ENCODE assay signal across 11 cellular contexts in the genomic region with DNA sequence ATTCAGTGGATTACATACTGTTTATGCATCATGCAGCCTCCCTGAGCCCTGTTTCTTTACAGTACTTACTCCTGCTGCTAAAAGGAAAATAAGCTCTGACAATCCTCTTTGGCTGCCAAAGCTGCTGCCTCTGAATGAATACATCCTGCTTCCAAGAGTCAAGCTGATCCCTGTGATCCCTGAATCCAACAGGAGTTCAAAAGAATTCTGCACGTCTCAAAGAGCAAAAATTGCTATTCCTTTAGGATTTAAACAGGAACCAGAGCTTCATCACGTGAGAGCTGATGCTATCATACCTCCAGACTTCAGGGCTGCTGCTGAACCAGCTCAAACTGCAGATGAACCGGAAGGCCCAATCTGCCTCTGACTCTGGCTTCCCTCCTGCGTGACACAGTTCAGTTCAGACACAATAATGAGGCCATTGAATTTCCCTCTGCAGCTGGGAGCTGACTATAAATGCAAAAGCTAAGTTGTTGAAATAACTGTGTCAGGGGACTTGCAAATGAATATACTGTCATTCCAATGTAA.
DNase-seq lines count a peak whose midpoint lies in the region; ATAC-seq and TF ChIP-seq lines count a peak whose summit lies in the region.
"Had no signal": no experiment of that assay in that cellular context is flagged by ENCODE, and none has a peak within 500 bp of the region (broad histone marks: within the 10 kb centered on the region; RNA-seq: fewer than 3 reads in every experiment).

No MANE protein-coding gene starts in this region.

- H3K27ac Mint-ChIP-seq in progenitor cell of endocrine pancreas: peak overlapping the region; percentile 51
- H3K27ac Mint-ChIP-seq: immature natural killer cell had no signal

- intact Hi-C loops in left cardiac atrium (cut with DNase I): no loop called here

- no peak overlapping the region for H3K4me3 Mint-ChIP-seq in progenitor cell of endocrine pancreas (ENCODE audit: low read depth)
- H3K4me3 Mint-ChIP-seq: immature natural killer cell had no signal

- in situ Hi-C loops in SK-MEL-5 (cut with HindIII; ENCODE audit: low pct_unique_long_range_greater_than_20kb, low sequenced_read_pairs): no loop called here

- ATAC-seq in left cardiac atrium (peak; percentile 67 to 90), HG02852 (IDR thresholded peaks at IDR 0.05; ENCODE audit: unreplicated experiment) (no peak), HG02610 (IDR thresholded peaks at IDR 0.05; ENCODE audit: unreplicated experiment) (no peak), HG03432 (IDR thresholded peaks at IDR 0.05; ENCODE audit: unreplicated experiment) (no peak)
- ATAC-seq: PC-3 had no signal

- H3K4me1 Mint-ChIP-seq in progenitor cell of endocrine pancreas (ENCODE audit: low read depth): peaks cover 7% of the 10 kb centered on the region
- H3K4me1 Mint-ChIP-seq: immature natural killer cell had no signal

- no peaks in the 10 kb centered on the region for H3K9me3 Mint-ChIP-seq in progenitor cell of endocrine pancreas (ENCODE audit: low read depth)

- H3K36me3 Mint-ChIP-seq in progenitor cell of endocrine pancreas (ENCODE audit: insufficient read depth): no peaks in the 10 kb centered on the region
- H3K36me3 Mint-ChIP-seq: immature natural killer cell had no signal

- no peaks in the 10 kb centered on the region for H3K27me3 Mint-ChIP-seq in progenitor cell of endocrine pancreas

- no peak for TF ChIP-seq CTCF in progenitor cell of endocrine pancreas (IDR thresholded peaks at IDR 0.05; ENCODE audit: unreplicated experiment)

- DNase-seq in NCI-H1436 (lab: John Stamatoyannopoulos, UW): peak; percentile 77
- DNase-seq in SK-MEL-5 (ENCODE audit: low read depth, low spot score): peak; percentile 99
- DNase-seq in left cardiac atrium: peak; percentile 32
- DNase-seq in progenitor cell of endocrine pancreas (ENCODE audit: low spot score, unreplicated experiment): no peak
- DNase-seq in AG08395 (ENCODE audit: low spot score): no peak
- DNase-seq: activated CD4-positive, alpha-beta T cell treated with anti-CD3 and anti-CD28 coated beads, Interleukin-2, amount 50 U/mL, for 48 hours; immature natural killer cell; PC-3 had no signal

Comparison
In these comparisons a context has a peak if more than half of its experiments do, and no peak if none do; other contexts are left out.
1. DNase-seq: peak in NCI-H1436 (single experiment), SK-MEL-5 (single experiment) and left cardiac atrium (single experiment); none in progenitor cell of endocrine pancreas (single experiment) and AG08395 (single experiment).
2. ATAC-seq: peak in left cardiac atrium (2 of 2); none in HG02852 (single experiment), HG02610 (single experiment) and HG03432 (single experiment).